In genomic region chr22:42933783-42934144, GRCh38 we compare ENCODE assay signal across 1 cellular context.
TF ChIP-seq lines count a peak whose summit lies in the region.

No MANE protein-coding gene starts in this region.

TF ChIP-seq in SK-N-SH treated with all-trans-retinoic acid at 6 μM for 48 hours, 23 proteins besides CTCF, POLR2A, EP300 and RAD21 (continued from another document):
- TF ChIP-seq ZNF70 (CRISPR knock-in tag; IDR thresholded peaks at IDR 0.05) (no peak), ZFP30 (CRISPR knock-in tag; IDR thresholded peaks at IDR 0.05) (no peak), ESRRG (CRISPR knock-in tag; IDR thresholded peaks at IDR 0.05) (no peak), CREB5 (CRISPR knock-in tag; IDR thresholded peaks at IDR 0.05; ENCODE audit: low read depth) (no peak)
